Comparison of ENCODE assay signal across 18 cellular contexts in the genomic region with DNA sequence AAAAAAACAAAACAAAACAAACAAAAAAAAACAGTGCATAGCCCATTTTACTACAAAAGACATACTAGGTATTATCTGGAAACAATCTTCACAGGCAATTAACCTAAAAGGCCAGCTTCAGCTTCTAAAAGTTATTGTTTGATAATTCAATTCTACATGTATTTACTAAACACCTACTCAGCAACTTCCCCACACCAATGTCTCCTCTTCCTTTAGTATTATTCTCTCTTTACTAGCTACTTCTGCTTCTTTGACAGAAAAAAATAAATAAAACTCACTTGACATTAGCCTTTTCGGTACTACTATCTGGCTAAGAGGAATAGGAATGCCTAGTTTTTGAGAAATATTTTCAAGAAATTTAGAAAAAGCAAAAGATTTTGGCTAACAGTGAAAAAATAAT. TPM values are rescaled to one million over a fixed set of nuclear protein-coding genes. Genes with fewer than 3 reads are reported as not detected.
DNase-seq lines count a peak whose midpoint lies in the region; ATAC-seq and TF ChIP-seq lines count a peak whose summit lies in the region.
"Had no signal": no experiment of that assay in that cellular context is flagged by ENCODE, and none has a peak within 500 bp of the region (broad histone marks: within the 10 kb centered on the region; RNA-seq: fewer than 3 reads in every experiment).

No MANE protein-coding gene starts in this region.

- no peak for ATAC-seq in central memory CD8-positive, alpha-beta T cell (replicated peaks; ENCODE audit: extremely low read depth, poor library complexity, severe bottlenecking)
- no peak for ATAC-seq in stimulated activated naive B cell treated with anti-CD40 and anti-IgM and Interleukin-4, amounts not matched to agents 10 μg/mL and 1 μg/mL and 100 μg/mL, for 72 hours (replicated peaks)
- ATAC-seq: activated naive CD4-positive, alpha-beta T cell treated with anti-CD3 and anti-CD28 coated beads, Interleukin-2, amount 50 U/mL, for 72 hours; left lung had no signal

- no peak overlapping the region for H3K27ac ChIP-seq in dorsolateral prefrontal cortex
- H3K27ac ChIP-seq: esophagus muscularis mucosa, left lung, neutrophil, RWPE1, thyroid gland had no signal

- H3K27me3 Mint-ChIP-seq in activated naive CD4-positive, alpha-beta T cell treated with anti-CD3 and anti-CD28 coated beads, Interleukin-2, amount 50 U/mL, for 24 hours, result no peaks in the 10 kb centered on the region
- no peaks in the 10 kb centered on the region for H3K27me3 Mint-ChIP-seq in activated naive CD4-positive, alpha-beta T cell treated with anti-CD3 and anti-CD28 coated beads, Interleukin-2, amount 10 ng/mL, durations not matched to agents 7 days and 5 days
- H3K27me3 Mint-ChIP-seq in central memory CD8-positive, alpha-beta T cell, result no peaks in the 10 kb centered on the region
- H3K27me3 Mint-ChIP-seq in stimulated activated naive B cell treated with anti-CD40 and anti-IgM and Interleukin-4, amounts not matched to agents 10 μg/mL and 1 μg/mL and 100 μg/mL, for 72 hours, result no peaks in the 10 kb centered on the region

- H3K9me3 Mint-ChIP-seq in activated naive CD4-positive, alpha-beta T cell treated with anti-CD3 and anti-CD28 coated beads, Interleukin-2, amount 50 U/mL, for 24 hours, result no peaks in the 10 kb centered on the region
- no peaks in the 10 kb centered on the region for H3K9me3 Mint-ChIP-seq in activated naive CD4-positive, alpha-beta T cell treated with anti-CD3 and anti-CD28 coated beads, Interleukin-2, amount 10 ng/mL, durations not matched to agents 7 days and 5 days
- H3K9me3 Mint-ChIP-seq in central memory CD8-positive, alpha-beta T cell, result no peaks in the 10 kb centered on the region
- peaks cover 0 to 2% of the 10 kb centered on the region in 2 donors for H3K9me3 Mint-ChIP-seq in stimulated activated naive B cell treated with anti-CD40 and anti-IgM and Interleukin-4, amounts not matched to agents 10 μg/mL and 1 μg/mL and 100 μg/mL, for 72 hours
- H3K9me3 Mint-ChIP-seq: activated naive CD4-positive, alpha-beta T cell treated with anti-CD3 and anti-CD28 coated beads, Interleukin-2, amount 50 U/mL, for 72 hours had no signal

- H3K4me3 ChIP-seq in dorsolateral prefrontal cortex, result peak overlapping the region in 8 of 59 donors; percentile 6 to 97 (median 92)
- H3K4me3 ChIP-seq: esophagus muscularis mucosa, left lung, thyroid gland had no signal

- H3K27ac Mint-ChIP-seq in activated naive CD4-positive, alpha-beta T cell treated with anti-CD3 and anti-CD28 coated beads, Interleukin-2, amount 50 U/mL, for 24 hours, result no peak overlapping the region
- H3K27ac Mint-ChIP-seq in activated naive CD4-positive, alpha-beta T cell treated with anti-CD3 and anti-CD28 coated beads, Interleukin-2, amount 10 ng/mL, durations not matched to agents 7 days and 5 days, result no peak overlapping the region
- H3K27ac Mint-ChIP-seq in central memory CD8-positive, alpha-beta T cell (ENCODE audit: low read depth), result peak overlapping the region; percentile 32
- H3K27ac Mint-ChIP-seq in stimulated activated naive B cell treated with anti-CD40 and anti-IgM and Interleukin-4, amounts not matched to agents 10 μg/mL and 1 μg/mL and 100 μg/mL, for 72 hours, result peak overlapping the region; percentile 67
- H3K27ac Mint-ChIP-seq: activated naive CD4-positive, alpha-beta T cell treated with anti-CD3 and anti-CD28 coated beads, Interleukin-2, amount 50 U/mL, for 72 hours had no signal

- intact Hi-C loops in dorsolateral prefrontal cortex (cut with DNase I), result loop anchor here (10.0 kb wide), 5 partner anchors 69 to 821 kb away; a partner anchor contains a TSS

- peak overlapping the region; percentile 67 for H3K4me3 Mint-ChIP-seq in activated naive CD4-positive, alpha-beta T cell treated with anti-CD3 and anti-CD28 coated beads, Interleukin-2, amount 50 U/mL, for 24 hours
- no peak overlapping the region for H3K4me3 Mint-ChIP-seq in activated naive CD4-positive, alpha-beta T cell treated with anti-CD3 and anti-CD28 coated beads, Interleukin-2, amount 10 ng/mL, durations not matched to agents 7 days and 5 days
- peak overlapping the region; percentile 20 for H3K4me3 Mint-ChIP-seq in central memory CD8-positive, alpha-beta T cell
- no peak overlapping the region for H3K4me3 Mint-ChIP-seq in stimulated activated naive B cell treated with anti-CD40 and anti-IgM and Interleukin-4, amounts not matched to agents 10 μg/mL and 1 μg/mL and 100 μg/mL, for 72 hours

- peaks cover 57% of the 10 kb centered on the region for H3K4me1 Mint-ChIP-seq in activated naive CD4-positive, alpha-beta T cell treated with anti-CD3 and anti-CD28 coated beads, Interleukin-2, amount 50 U/mL, for 24 hours
- peaks cover 39% of the 10 kb centered on the region for H3K4me1 Mint-ChIP-seq in activated naive CD4-positive, alpha-beta T cell treated with anti-CD3 and anti-CD28 coated beads, Interleukin-2, amount 10 ng/mL, durations not matched to agents 7 days and 5 days
- peaks cover 52% of the 10 kb centered on the region for H3K4me1 Mint-ChIP-seq in central memory CD8-positive, alpha-beta T cell
- peaks cover 17 to 42% of the 10 kb centered on the region in 2 donors for H3K4me1 Mint-ChIP-seq in stimulated activated naive B cell treated with anti-CD40 and anti-IgM and Interleukin-4, amounts not matched to agents 10 μg/mL and 1 μg/mL and 100 μg/mL, for 72 hours

- TF ChIP-seq CTCF in dorsolateral prefrontal cortex (IDR thresholded peaks at IDR 0.05 in 54 of 56, conservative IDR thresholded peaks at IDR 0.05 in 2 of 56; ENCODE audit: low read depth in 1 of 56, partially characterized antibody in 56 of 56), result no peak

- H3K27me3 ChIP-seq in dorsolateral prefrontal cortex, result no peaks in the 10 kb centered on the region
- H3K27me3 ChIP-seq: esophagus muscularis mucosa, left lung, thyroid gland had no signal

- DNase-seq in activated naive CD4-positive, alpha-beta T cell treated with anti-CD3 and anti-CD28 coated beads, Interleukin-2, amount 10 ng/mL, durations not matched to agents 7 days and 5 days, result no peak
- DNase-seq in NOMO-1 treated with dmso at 0.1 percent for 144 hours (lab: John Stamatoyannopoulos, UW; ENCODE audit: unreplicated experiment) (peak; percentile 5), cerebellar nuclear complex (lab: John Stamatoyannopoulos, UW) (no peak), dorsolateral prefrontal cortex (no peak), dedifferentiated amniotic fluid mesenchymal stem cell (ENCODE audit: extremely low spot score) (no peak)
- no peak for DNase-seq in central memory CD8-positive, alpha-beta T cell (ENCODE audit: low spot score in 2 of 2)
- DNase-seq in stimulated activated naive B cell treated with anti-CD40 and anti-IgM and Interleukin-4, amounts not matched to agents 10 μg/mL and 1 μg/mL and 100 μg/mL, for 72 hours, result no peak
- DNase-seq: activated CD8-positive, alpha-beta memory T cell treated with anti-CD3 and anti-CD28 coated beads for 24 hours; hippocampal formation; left lung; NCI-H1436 treated with DMSO at 0.1 percent for 48 hours; NCI-H524; thyroid gland had no signal

- CTCF ChIA-PET in activated naive CD4-positive, alpha-beta T cell treated with anti-CD3 and anti-CD28 coated beads, Interleukin-2, amount 10 ng/mL, durations not matched to agents 7 days and 5 days (lab: Charles Lee), result no interaction called here

- peaks cover 4% of the 10 kb centered on the region for H3K36me3 Mint-ChIP-seq in activated naive CD4-positive, alpha-beta T cell treated with anti-CD3 and anti-CD28 coated beads, Interleukin-2, amount 50 U/mL, for 24 hours
- peaks cover 27% of the 10 kb centered on the region for H3K36me3 Mint-ChIP-seq in activated naive CD4-positive, alpha-beta T cell treated with anti-CD3 and anti-CD28 coated beads, Interleukin-2, amount 10 ng/mL, durations not matched to agents 7 days and 5 days
- peaks cover 17% of the 10 kb centered on the region for H3K36me3 Mint-ChIP-seq in central memory CD8-positive, alpha-beta T cell (ENCODE audit: insufficient read depth)
- H3K36me3 Mint-ChIP-seq in stimulated activated naive B cell treated with anti-CD40 and anti-IgM and Interleukin-4, amounts not matched to agents 10 μg/mL and 1 μg/mL and 100 μg/mL, for 72 hours, result peaks cover 10 to 12% of the 10 kb centered on the region in 2 donors

RNA-seq across cellular contexts. Expression of a gene that starts 2.8 kb away (rescaled TPM):
- 100 to 1,000 TPM in 1 of 120 experiments, 10 to 100 TPM in 119; 52.7 to 101 (median 73.9) TPM for total RNA-seq in dorsolateral prefrontal cortex

Comparison
In these comparisons a context has a peak if more than half of its experiments do, and no peak if none do; other contexts are left out.
1. H3K4me3 Mint-ChIP-seq: peak in activated naive CD4-positive, alpha-beta T cell treated with anti-CD3 and anti-CD28 coated beads, Interleukin-2, amount 50 U/mL, for 24 hours (single experiment) and central memory CD8-positive, alpha-beta T cell (single experiment); none in activated naive CD4-positive, alpha-beta T cell treated with anti-CD3 and anti-CD28 coated beads, Interleukin-2, amount 10 ng/mL, durations not matched to agents 7 days and 5 days (single experiment) and stimulated activated naive B cell treated with anti-CD40 and anti-IgM and Interleukin-4, amounts not matched to agents 10 μg/mL and 1 μg/mL and 100 μg/mL, for 72 hours (0 of 2).
2. H3K27ac Mint-ChIP-seq: peak in central memory CD8-positive, alpha-beta T cell (single experiment) and stimulated activated naive B cell treated with anti-CD40 and anti-IgM and Interleukin-4, amounts not matched to agents 10 μg/mL and 1 μg/mL and 100 μg/mL, for 72 hours (single experiment); none in activated naive CD4-positive, alpha-beta T cell treated with anti-CD3 and anti-CD28 coated beads, Interleukin-2, amount 50 U/mL, for 24 hours (single experiment) and activated naive CD4-positive, alpha-beta T cell treated with anti-CD3 and anti-CD28 coated beads, Interleukin-2, amount 10 ng/mL, durations not matched to agents 7 days and 5 days (single experiment).